10 cellular contexts compared by ENCODE assay signal in the genomic region with DNA sequence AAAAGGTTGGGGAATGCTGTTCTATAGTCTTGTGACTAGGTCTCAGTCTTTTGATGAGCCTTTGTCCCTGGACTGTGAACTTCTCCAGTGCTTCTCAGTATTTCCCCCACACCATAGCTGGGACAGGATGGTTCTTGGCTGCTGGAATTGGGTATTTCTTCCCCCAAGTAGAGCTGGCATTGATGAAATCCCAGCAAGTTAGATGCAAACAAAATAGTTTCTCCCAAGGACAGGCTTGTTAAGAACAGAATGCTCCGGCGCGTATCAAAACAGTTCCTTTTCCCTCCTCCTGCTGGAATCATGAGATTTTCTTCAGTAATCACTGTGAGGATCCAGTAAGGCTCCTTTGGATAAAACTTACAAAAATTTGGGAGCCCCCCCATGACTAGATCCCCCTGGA.
"Had no signal": no experiment of that assay in that cellular context is flagged by ENCODE, and none has a peak within 500 bp of the region (broad histone marks: within the 10 kb centered on the region; RNA-seq: fewer than 3 reads in every experiment).

No MANE protein-coding gene starts in this region.

- H3K4me1 ChIP-seq: upper lobe of right lung had no signal

- H3K27ac ChIP-seq: heart right ventricle, upper lobe of right lung had no signal

- H3K4me3 ChIP-seq: heart right ventricle, upper lobe of right lung had no signal

- FAIRE-seq: frontal cortex had no signal

- DNase-seq: activated CD4-positive, alpha-beta T cell treated with anti-CD3 and anti-CD28 coated beads, Interleukin-2, amount 10 ng/mL, durations not matched to agents 7 days and 5 days; activated gamma-delta T cell; effector memory CD8-positive, alpha-beta T cell; heart right ventricle; immature natural killer cell; kidney glomerular epithelial cell; stimulated activated CD4-positive, alpha-beta T cell treated with anti-CD3 and anti-CD28 coated beads, Interleukin-2, amount 100 ng/mL, for 24 hours; T1000; upper lobe of right lung had no signal

- H3K9me3 ChIP-seq: heart right ventricle, upper lobe of right lung had no signal

- H3K27me3 ChIP-seq: heart right ventricle, upper lobe of right lung had no signal

- H3K36me3 ChIP-seq: upper lobe of right lung had no signal
